19 cellular contexts compared by ENCODE assay signal in genomic region chr3:160464321-160464720, GRCh38.
"Had no signal": no experiment of that assay in that cellular context is flagged by ENCODE, and none has a peak within 500 bp of the region (broad histone marks: within the 10 kb centered on the region; RNA-seq: fewer than 3 reads in every experiment).

No MANE protein-coding gene starts in this region.

- H3K9me3 ChIP-seq: adrenal gland, body of pancreas, gastroesophageal sphincter, pancreas, transverse colon, vagina had no signal

- H3K4me3 ChIP-seq: adrenal gland, body of pancreas, gastroesophageal sphincter, hepatocyte, pancreas, transverse colon, vagina had no signal

- H3K4me1 Mint-ChIP-seq: activated CD4-positive, alpha-beta memory T cell treated with anti-CD3 and anti-CD28 coated beads, Interleukin-2, amount 10 ng/mL, durations not matched to agents 7 days and 5 days; activated naive CD4-positive, alpha-beta T cell treated with anti-CD3 and anti-CD28 coated beads, Interleukin-2, amount 50 U/mL, for 24 hours; neural crest cell; stimulated activated memory B cell treated with anti-CD40 and anti-IgM and Interleukin-4, amounts not matched to agents 10 μg/mL and 1 μg/mL and 100 μg/mL, for 72 hours had no signal

- H3K36me3 ChIP-seq: adrenal gland, gastroesophageal sphincter, pancreas, transverse colon, vagina, WERI-Rb-1 had no signal

- H3K27ac Mint-ChIP-seq: activated CD4-positive, alpha-beta memory T cell treated with anti-CD3 and anti-CD28 coated beads, Interleukin-2, amount 10 ng/mL, durations not matched to agents 7 days and 5 days; activated naive CD4-positive, alpha-beta T cell treated with anti-CD3 and anti-CD28 coated beads, Interleukin-2, amount 50 U/mL, for 24 hours; stimulated activated memory B cell treated with anti-CD40 and anti-IgM and Interleukin-4, amounts not matched to agents 10 μg/mL and 1 μg/mL and 100 μg/mL, for 72 hours; T-helper 1 cell treated with Interleukin-12 subunit alpha and Interleukin-12 subunit beta and Interleukin-4 antibody, amounts not matched to agents 30 μg/mL and 1 μg/mL, for 36 hours had no signal

- H3K4me3 Mint-ChIP-seq: activated CD4-positive, alpha-beta memory T cell treated with anti-CD3 and anti-CD28 coated beads, Interleukin-2, amount 10 ng/mL, durations not matched to agents 7 days and 5 days; activated naive CD4-positive, alpha-beta T cell treated with anti-CD3 and anti-CD28 coated beads, Interleukin-2, amount 50 U/mL, for 24 hours; neural crest cell; stimulated activated memory B cell treated with anti-CD40 and anti-IgM and Interleukin-4, amounts not matched to agents 10 μg/mL and 1 μg/mL and 100 μg/mL, for 72 hours; T-helper 1 cell treated with Interleukin-12 subunit alpha and Interleukin-12 subunit beta and Interleukin-4 antibody, amounts not matched to agents 30 μg/mL and 1 μg/mL, for 36 hours had no signal

- ATAC-seq: body of pancreas; gastroesophageal sphincter; pancreas; stimulated activated memory B cell treated with anti-CD40 and anti-IgM and Interleukin-4, amounts not matched to agents 10 μg/mL and 1 μg/mL and 100 μg/mL, for 72 hours had no signal

- H3K4me1 ChIP-seq: adrenal gland, body of pancreas, gastroesophageal sphincter, pancreas, transverse colon, vagina had no signal

- H3K27ac ChIP-seq: adrenal gland, body of pancreas, gastroesophageal sphincter, hepatocyte, pancreas, transverse colon, vagina, WERI-Rb-1 had no signal

- H3K36me3 Mint-ChIP-seq: activated naive CD4-positive, alpha-beta T cell treated with anti-CD3 and anti-CD28 coated beads, Interleukin-2, amount 50 U/mL, for 24 hours had no signal

- DNase-seq: activated CD4-positive, alpha-beta memory T cell treated with anti-CD3 and anti-CD28 coated beads, Interleukin-2, amount 10 ng/mL, durations not matched to agents 7 days and 5 days; activated CD8-positive, alpha-beta memory T cell treated with anti-CD3 and anti-CD28 coated beads, Interleukin-2, amount 50 U/mL, for 4 hours; activated effector memory CD4-positive, alpha-beta T cell treated with anti-CD3 and anti-CD28 coated beads, Interleukin-2, amount 50 U/mL, for 16 hours; activated T-cell treated with anti-CD3 and anti-CD28 coated beads, Interleukin-2, amount 50 U/mL, for 48 hours; adrenal gland; body of pancreas; central memory CD4-positive, alpha-beta T cell; effector memory CD4-positive, alpha-beta T cell; pancreas; stimulated activated CD4-positive, alpha-beta T cell treated with anti-CD3 and anti-CD28 coated beads, Interleukin-2, amount 100 ng/mL, for 48 hours; transverse colon; WERI-Rb-1 had no signal

- H3K27me3 ChIP-seq: body of pancreas, hepatocyte, pancreas, transverse colon, vagina had no signal
